Comparison of ENCODE assay signal across 19 cellular contexts in the genomic region with DNA sequence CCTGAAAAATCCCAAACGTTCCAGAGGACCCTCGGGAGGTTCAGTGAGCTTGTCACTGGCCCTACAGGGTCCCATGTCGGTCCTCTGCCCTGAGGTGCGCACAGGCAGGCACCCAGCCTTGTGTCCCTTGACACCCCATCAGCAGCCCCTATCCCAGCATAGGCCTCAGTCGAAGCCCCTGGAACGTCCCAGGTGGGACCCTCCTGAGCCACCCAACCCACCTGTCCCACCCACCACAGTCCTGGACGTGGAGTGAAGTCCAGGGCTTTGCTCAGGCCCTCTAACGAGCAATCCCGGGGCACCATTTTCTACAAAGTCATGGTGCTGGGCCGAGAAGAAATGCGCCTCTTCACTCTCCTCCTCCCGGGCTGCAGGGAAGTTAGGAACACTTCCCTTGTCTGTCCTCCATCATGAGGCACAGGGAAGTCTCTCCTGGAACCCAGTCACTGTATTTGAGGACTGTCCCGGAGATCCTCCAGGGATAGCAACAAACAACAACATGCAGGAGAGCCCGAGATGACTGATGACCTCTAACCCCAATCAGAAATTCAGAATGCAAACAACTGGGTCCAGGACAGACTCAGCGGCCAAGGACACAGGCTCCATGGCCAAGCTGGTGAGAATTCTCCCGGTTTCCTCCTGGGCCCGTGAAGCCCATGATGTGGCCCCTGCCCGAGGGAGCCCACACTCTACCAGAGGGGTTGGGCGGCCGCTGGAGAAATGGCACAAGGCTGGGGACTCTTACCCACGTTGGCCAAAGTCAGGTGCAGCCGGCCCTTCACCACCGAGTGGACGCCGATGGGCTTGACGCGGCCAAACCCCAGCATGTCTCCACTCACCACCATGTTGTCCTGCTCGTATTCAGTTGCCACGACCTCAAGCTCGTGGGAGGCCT.
DNase-seq lines count a peak whose midpoint lies in the region; ATAC-seq, FAIRE-seq and TF ChIP-seq lines count a peak whose summit lies in the region.
"Had no signal": no experiment of that assay in that cellular context is flagged by ENCODE, and none has a peak within 500 bp of the region (broad histone marks: within the 10 kb centered on the region; RNA-seq: fewer than 3 reads in every experiment).

No MANE protein-coding gene starts in this region.

- 79% methylated on average over 2 of the region's 30 CpGs for WGBS in right lobe of liver (ENCODE audit: insufficient coverage, low coverage, low lambda C conversion rate, missing lambda C conversion rate)

- peaks cover 10% of the 10 kb centered on the region for H3K36me3 Mint-ChIP-seq in chondrocyte (ENCODE audit: low read depth)

- H2AFZ ChIP-seq in osteoblast (ENCODE audit: low read length) = no peak overlapping the region

- no peak for FAIRE-seq in HTR-8/SVneo (lab: Jason Lieb, UNC)
- FAIRE-seq: GM12878 had no signal

- H3K27ac ChIP-seq in right atrium auricular region = no peak overlapping the region
- no peak overlapping the region for H3K27ac ChIP-seq in right lobe of liver
- H3K27ac ChIP-seq in osteoblast (ENCODE audit: low read depth, low read length) = no peak overlapping the region
- no peak overlapping the region for H3K27ac ChIP-seq in vagina

- H3K4me1 Mint-ChIP-seq in chondrocyte (ENCODE audit: low read depth) = peaks cover 14% of the 10 kb centered on the region
- H3K4me1 Mint-ChIP-seq: CD8-positive, alpha-beta memory T cell had no signal

- H3K27me3 ChIP-seq in right atrium auricular region (no peaks in the 10 kb centered on the region), right lobe of liver (no peaks in the 10 kb centered on the region), osteoblast (ENCODE audit: insufficient read depth, low read length) (no peaks in the 10 kb centered on the region), vagina (no peaks in the 10 kb centered on the region)

- ATAC-seq in left ventricle myocardium superior (no peak), right lobe of liver (no peak)
- ATAC-seq: GM12878 had no signal

- peak; percentile 8 for DNase-seq in left ventricle myocardium superior
- DNase-seq in right atrium auricular region (ENCODE audit: low spot score) = no peak
- DNase-seq in chondrocyte (ENCODE audit: low spot score) = peak; percentile 82
- DNase-seq in right lobe of liver = peak in 2 of 3 donors; percentile 31 to 47
- DNase-seq in osteoblast (ENCODE audit: insufficient read length, low spot score, missing footprints) = peak; percentile 78
- DNase-seq in effector CD8-positive, alpha-beta T cell (lab: John Stamatoyannopoulos, UW) = no peak
- DNase-seq in vagina (ENCODE audit: extremely low spot score in 2 of 2) = no peak
- no peak for DNase-seq in HTR-8/SVneo (ENCODE audit: insufficient read length, low spot score)
- DNase-seq: 8988T; C1 segment of cervical spinal cord; CD4-positive, CD25-positive, alpha-beta regulatory T cell; CD8-positive, alpha-beta memory T cell; COR-L47; DMS 273 treated with DMSO at 0.1 percent for 48 hours; DMS53; DND-41; EL had no signal

- TF ChIP-seq POLR2A in right lobe of liver (IDR thresholded peaks at IDR 0.05) (no peak), vagina (IDR thresholded peaks at IDR 0.05) (no peak)

- no peaks in the 10 kb centered on the region for H4K20me1 ChIP-seq in osteoblast (ENCODE audit: insufficient read depth, low read length)

- H3K27ac Mint-ChIP-seq in chondrocyte (ENCODE audit: unreplicated experiment) = no peak overlapping the region
- H3K27ac Mint-ChIP-seq: CD4-positive, CD25-positive, alpha-beta regulatory T cell; CD8-positive, alpha-beta memory T cell had no signal

- H3K4me3 Mint-ChIP-seq in chondrocyte (ENCODE audit: unreplicated experiment) = no peak overlapping the region
- H3K4me3 Mint-ChIP-seq: CD4-positive, CD25-positive, alpha-beta regulatory T cell; CD8-positive, alpha-beta memory T cell had no signal

- H3K79me2 ChIP-seq in osteoblast (ENCODE audit: insufficient read depth, low read length) = no peaks in the 10 kb centered on the region

- no peaks in the 10 kb centered on the region for H3K27me3 Mint-ChIP-seq in chondrocyte (ENCODE audit: low read depth)
- H3K27me3 Mint-ChIP-seq: CD4-positive, CD25-positive, alpha-beta regulatory T cell; CD8-positive, alpha-beta memory T cell had no signal

- H3K36me3 ChIP-seq in right atrium auricular region = no peaks in the 10 kb centered on the region
- no peaks in the 10 kb centered on the region for H3K36me3 ChIP-seq in right lobe of liver
- peaks cover 4% of the 10 kb centered on the region for H3K36me3 ChIP-seq in osteoblast (ENCODE audit: insufficient read depth, low read length)
- H3K36me3 ChIP-seq in vagina = peaks cover 0 to 13% of the 10 kb centered on the region in 2 donors
- H3K36me3 ChIP-seq: HAP-1 had no signal

- intact Hi-C loops in left ventricle myocardium superior (cut with micrococcal nuclease) = no loop called here
- intact Hi-C loops in right lobe of liver (cut with DNase I) = no loop called here
- intact Hi-C loops in vagina (cut with DNase I) = no loop called here

- no peaks in the 10 kb centered on the region for H3K9me3 ChIP-seq in right atrium auricular region
- H3K9me3 ChIP-seq in right lobe of liver = no peaks in the 10 kb centered on the region
- H3K9me3 ChIP-seq in osteoblast (ENCODE audit: low read depth, low read length) = no peaks in the 10 kb centered on the region
- no peaks in the 10 kb centered on the region for H3K9me3 ChIP-seq in vagina
- H3K9me3 ChIP-seq: HAP-1 had no signal

- H3K4me2 ChIP-seq in osteoblast (ENCODE audit: insufficient read depth, low read length) = no peak overlapping the region

- peaks cover 0 to 9% of the 10 kb centered on the region in 2 donors for H3K4me1 ChIP-seq in right atrium auricular region
- H3K4me1 ChIP-seq in right lobe of liver = no peaks in the 10 kb centered on the region
- H3K4me1 ChIP-seq in osteoblast (ENCODE audit: insufficient read depth, low read length) = peaks cover 3% of the 10 kb centered on the region
- H3K4me1 ChIP-seq in vagina = no peaks in the 10 kb centered on the region
- H3K4me1 ChIP-seq: HAP-1 had no signal

- TF ChIP-seq CTCF in right atrium auricular region (IDR thresholded peaks at IDR 0.05) (no peak), chondrocyte (IDR thresholded peaks at IDR 0.05) (no peak), right lobe of liver (IDR thresholded peaks at IDR 0.05) (no peak), osteoblast (IDR thresholded peaks at IDR 0.05; ENCODE audit: extremely low read depth, low read depth, low read length) (no peak), vagina (IDR thresholded peaks at IDR 0.05) (no peak)

- no peaks in the 10 kb centered on the region for H3K9me3 Mint-ChIP-seq in chondrocyte (ENCODE audit: low read depth)
- H3K9me3 Mint-ChIP-seq: CD4-positive, CD25-positive, alpha-beta regulatory T cell; CD8-positive, alpha-beta memory T cell had no signal

- no peak overlapping the region for H3K4me3 ChIP-seq in right atrium auricular region
- no peak overlapping the region for H3K4me3 ChIP-seq in right lobe of liver
- H3K4me3 ChIP-seq in osteoblast (ENCODE audit: insufficient read depth, low read length) = no peak overlapping the region
- no peak overlapping the region for H3K4me3 ChIP-seq in vagina
- H3K4me3 ChIP-seq: GM12878, HAP-1 had no signal

Comparison
In these comparisons a context has a peak if more than half of its experiments do, and no peak if none do; other contexts are left out.
1. DNase-seq: peak in left ventricle myocardium superior (single experiment), chondrocyte (single experiment), right lobe of liver (2 of 3) and osteoblast (single experiment); none in right atrium auricular region (single experiment), effector CD8-positive, alpha-beta T cell (single experiment), vagina (0 of 2) and HTR-8/SVneo (single experiment).